Comparison of ENCODE assay signal across 8 cellular contexts in the genomic region with DNA sequence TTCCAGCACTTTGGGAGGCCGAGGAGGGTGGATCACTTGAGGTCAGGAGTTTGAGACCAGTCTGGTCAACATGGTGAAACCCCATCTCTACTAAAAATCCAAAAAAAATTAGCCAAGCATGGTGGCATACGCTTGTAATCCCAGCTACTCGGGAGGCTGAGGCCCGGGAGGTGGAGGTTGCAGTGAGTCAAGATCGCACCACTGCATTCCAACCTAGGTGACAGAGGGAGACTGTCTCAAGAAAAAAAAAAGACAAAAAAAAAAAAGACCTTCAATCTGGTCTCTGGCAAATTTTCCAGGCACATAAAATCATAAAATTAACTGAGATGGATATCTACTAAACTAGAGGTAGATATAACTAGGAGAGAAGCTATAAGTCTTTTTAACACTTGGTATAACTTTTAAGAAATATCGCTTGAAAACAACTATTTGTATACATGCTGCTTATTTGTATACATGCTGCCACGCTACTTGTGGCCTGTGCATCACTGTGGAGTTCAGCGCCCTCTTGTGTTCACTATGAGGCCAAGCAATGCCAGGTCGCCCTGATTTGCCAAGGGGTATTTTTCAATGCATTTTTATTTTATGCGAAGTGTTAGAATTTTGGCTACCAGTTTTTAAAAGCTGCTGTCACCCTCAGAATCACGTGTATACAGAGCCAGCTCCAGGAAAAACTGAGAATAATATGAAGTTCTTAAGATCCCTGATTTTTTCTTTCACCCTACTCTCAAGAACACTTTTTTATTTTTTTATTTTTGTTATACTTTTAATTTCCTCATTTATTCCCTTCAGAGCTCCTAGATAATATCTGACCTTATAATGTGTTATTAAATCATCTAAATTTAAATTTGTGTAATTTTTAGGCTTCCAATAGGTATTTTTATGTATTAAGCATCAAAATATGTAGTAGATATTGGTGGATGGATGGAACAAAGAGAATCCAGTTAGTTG. TPM values are rescaled to one million over a fixed set of nuclear protein-coding genes. Genes with fewer than 3 reads are reported as not detected.
DNase-seq lines count a peak whose midpoint lies in the region; ATAC-seq and TF ChIP-seq lines count a peak whose summit lies in the region.

No MANE protein-coding gene starts in this region.

- H3K4me1 ChIP-seq in Caco-2 = 0 out of 2 replicates have a peak, but pooled peaks cover 3% of the 10 kb centered on the region

- H3K27me3 ChIP-seq in Caco-2 (replicated peaks; ENCODE audit: control insufficient read depth, insufficient read depth, low read length) = no peaks in the 10 kb centered on the region

- DNase-seq in Caco-2 (peak; percentile 54 to 58), LNCaP clone FGC (ENCODE audit: low read depth) (no peak), SK-N-DZ (ENCODE audit: low spot score) (peak; percentile 74), Right ventricle myocardium superior (peak; percentile 51), progenitor cell of endocrine pancreas (ENCODE audit: low spot score, unreplicated experiment) (peak; percentile 24), OCI-M2 (lab: John Stamatoyannopoulos, UW; ENCODE audit: unreplicated experiment) (no peak)
- peak; percentile 50 for DNase-seq in activated naive CD4-positive, alpha-beta T cell treated with anti-CD3 and anti-CD28 coated beads, Interleukin-2, amount 50 U/mL, for 16 hours

- ATAC-seq in GM21526 (IDR thresholded peaks at IDR 0.05; ENCODE audit: low FRiP score, unreplicated experiment) (peak; percentile 44), Right ventricle myocardium superior (ENCODE audit: poor library complexity) (peak; percentile 55)

- no peak overlapping the region for H3K27ac Mint-ChIP-seq in Caco-2 (ENCODE audit: unreplicated experiment)
- no peak overlapping the region for H3K27ac Mint-ChIP-seq in progenitor cell of endocrine pancreas

- H3K36me3 Mint-ChIP-seq in Caco-2 (ENCODE audit: insufficient read depth, unreplicated experiment) (no peaks in the 10 kb centered on the region), progenitor cell of endocrine pancreas (ENCODE audit: insufficient read depth) (no peaks in the 10 kb centered on the region)

- H3K4me3 ChIP-seq in Caco-2 (ENCODE audit: low read depth, low read length) = no peak overlapping the region
- H3K4me3 ChIP-seq in LNCaP clone FGC (ENCODE audit: low read depth, low read length) = no peak overlapping the region

- CTCF ChIA-PET in Caco-2 (lab: Charles Lee) = interaction anchor here (0.7 kb wide), 2 partner anchors 112 to 329 kb away, joined by 4 to 5 read pairs; no protein-coding TSS in a partner anchor

- POLR2A ChIA-PET in Caco-2 (lab: Charles Lee) = interaction anchor here (1.5 kb wide), 1 partner anchor 27 kb away, joined by 7 read pairs; a partner anchor contains a TSS

- peak; percentile 77 to 90 for TF ChIP-seq CTCF in Caco-2 (IDR thresholded peaks at IDR 0.05; ENCODE audit: insufficient read depth in 1 of 2, low read depth in 1 of 2, low read length in 1 of 2, severe bottlenecking in 1 of 2, unreplicated experiment in 1 of 2)
- peak; percentile 97 for TF ChIP-seq CTCF in LNCaP clone FGC (IDR thresholded peaks at IDR 0.05; ENCODE audit: control insufficient read depth, extremely low read depth, insufficient read depth)
- peak; percentile 92 for TF ChIP-seq CTCF in progenitor cell of endocrine pancreas (IDR thresholded peaks at IDR 0.05; ENCODE audit: unreplicated experiment)

- no TSS peak for BruUV-seq in Caco-2 (replicated peaks; lab: Mats Ljungman, UMichigan)

- intact Hi-C loops in Caco-2 (cut with micrococcal nuclease; ENCODE audit: unreplicated experiment) = loop anchor here (1.0 to 10.0 kb wide), 2 partner anchors 66 to 286 kb away; no protein-coding TSS in a partner anchor
- intact Hi-C loops in Right ventricle myocardium superior (cut with DNase I) = no loop called here

- H3K4me3 Mint-ChIP-seq in Caco-2 (ENCODE audit: unreplicated experiment) (no peak overlapping the region), progenitor cell of endocrine pancreas (ENCODE audit: low read depth) (no peak overlapping the region)

- H3K27me3 Mint-ChIP-seq in Caco-2 (ENCODE audit: insufficient read depth, unreplicated experiment) = peaks cover 3% of the 10 kb centered on the region
- no peaks in the 10 kb centered on the region for H3K27me3 Mint-ChIP-seq in progenitor cell of endocrine pancreas

- H3K9me3 Mint-ChIP-seq in Caco-2 (ENCODE audit: unreplicated experiment) = peaks cover 25% of the 10 kb centered on the region
- H3K9me3 Mint-ChIP-seq in progenitor cell of endocrine pancreas (ENCODE audit: low read depth) = peaks cover 3% of the 10 kb centered on the region

- H3K4me1 Mint-ChIP-seq in Caco-2 (ENCODE audit: low read depth, unreplicated experiment) (peaks cover 25% of the 10 kb centered on the region), progenitor cell of endocrine pancreas (ENCODE audit: low read depth) (peaks cover 1% of the 10 kb centered on the region)

- no peaks in the 10 kb centered on the region; the same call in 1 of the 2 replicates for H3K9me3 ChIP-seq in Caco-2

- no peaks in the 10 kb centered on the region for H3K36me3 ChIP-seq in Caco-2 (ENCODE audit: control insufficient read depth, insufficient read depth, low read length)

RNA-seq across cellular contexts. Expression of a gene that starts 26.7 kb away (rescaled TPM):
- total RNA-seq in Caco-2 (2022) (156 and 177 TPM in 2 replicates), Right ventricle myocardium superior (698 TPM), progenitor cell of endocrine pancreas (62.3 and 69.5 TPM in 2 replicates)
- 118 and 123 TPM in 2 replicates for polyA plus RNA-seq in SK-N-DZ (2014; cell fraction: cytosol; rRNA removed)
- 93.0 and 101 TPM in 2 replicates for polyA plus RNA-seq in SK-N-DZ (2014; cell fraction: nucleus; rRNA removed)

Comparison
In these comparisons a context has a peak if more than half of its experiments do, and no peak if none do; other contexts are left out.
1. DNase-seq: peak in Caco-2 (2 of 2), SK-N-DZ (single experiment), activated naive CD4-positive, alpha-beta T cell treated with anti-CD3 and anti-CD28 coated beads, Interleukin-2, amount 50 U/mL, for 16 hours (single experiment), Right ventricle myocardium superior (single experiment) and progenitor cell of endocrine pancreas (single experiment); none in LNCaP clone FGC (single experiment) and OCI-M2 (single experiment).
2. Peak in every context shown above with its lines, with median percentiles within 50 percentile points of each other: CTCF ChIP-seq.